Comparison of ENCODE assay signal across 1 cellular context in genomic region chr6:35161265-35161664, GRCh38.
TF ChIP-seq lines count a peak whose summit lies in the region.

No MANE protein-coding gene starts in this region.

TF ChIP-seq in HepG2, 621 proteins besides CTCF, POLR2A, EP300 and RAD21:
- TF ChIP-seq POLR2AphosphoS2 (IDR thresholded peaks at IDR 0.05; ENCODE audit: low read depth, low read length) (no peak), ZNF33A (CRISPR knock-in tag; IDR thresholded peaks at IDR 0.05; ENCODE audit: borderline replicate concordance) (0 out of 2 replicates have a peak, but pooled peaks have one; percentile 27), ZBTB7B (CRISPR knock-in tag; IDR thresholded peaks at IDR 0.05) (no peak), HDAC1 (CRISPR knock-in tag; IDR thresholded peaks at IDR 0.05) (0 out of 2 replicates have a peak, but pooled peaks have one; percentile 37), HNF1B (CRISPR knock-in tag; IDR thresholded peaks at IDR 0.05) (0 out of 2 replicates have a peak, but pooled peaks have one; percentile 31), FOXC1 (CRISPR knock-in tag; IDR thresholded peaks at IDR 0.05; ENCODE audit: borderline replicate concordance) (0 out of 2 replicates have a peak, but pooled peaks have one; percentile 2)
TF ChIP-seq in HepG2: peak in this region for 4.
